ENCODE assay signal across 8 cellular contexts in the genomic region with DNA sequence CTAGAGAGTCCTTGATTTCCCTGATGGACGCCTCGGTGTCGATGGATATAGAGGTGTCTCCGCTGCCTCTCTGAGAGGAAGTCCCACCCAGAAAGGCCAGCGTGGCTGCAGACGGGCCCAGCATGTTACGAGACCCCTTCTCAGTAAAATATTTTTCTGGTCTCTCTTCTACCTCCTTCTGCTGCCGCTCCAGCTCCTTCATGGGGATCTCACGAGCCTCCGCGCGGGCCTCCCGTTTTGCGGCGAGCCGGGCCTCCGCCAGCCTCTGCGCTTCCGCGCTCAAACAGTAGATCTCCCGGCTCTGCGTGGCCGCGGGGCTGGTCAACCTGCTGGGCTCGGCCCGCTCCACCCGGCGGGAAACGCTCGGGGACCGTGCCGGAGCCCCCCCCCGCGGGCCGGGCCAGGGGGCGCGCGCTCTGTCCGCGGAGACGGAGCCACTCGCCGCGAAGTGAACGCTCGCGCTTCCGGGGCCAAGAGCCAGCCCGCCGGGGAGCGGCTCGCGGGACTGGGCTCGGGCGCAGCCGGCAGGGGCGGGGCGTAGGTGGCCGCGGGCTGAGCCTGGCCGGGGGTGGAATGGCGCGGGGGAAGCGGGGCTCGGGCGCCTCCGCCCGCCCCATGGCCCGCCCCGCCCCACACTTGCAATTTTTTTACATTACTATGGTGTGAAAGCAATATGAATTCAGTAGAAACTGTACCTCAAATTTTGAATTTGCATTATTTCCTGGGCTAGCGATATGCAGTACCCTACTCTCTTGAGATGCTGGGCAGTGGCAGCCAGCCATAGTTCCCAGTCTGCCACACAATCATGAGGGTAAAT. TPM values are rescaled to one million over a fixed set of nuclear protein-coding genes. Genes with fewer than 3 reads are reported as not detected.
A peak's percentile ranks its signal among the peaks of the same experiment; 100 is the strongest.
DNase-seq lines count a peak whose midpoint lies in the region; ATAC-seq and TF ChIP-seq lines count a peak whose summit lies in the region.

No MANE protein-coding gene starts in this region.

- H3K36me3 Mint-ChIP-seq in Calu3 (ENCODE audit: insufficient read depth, unreplicated experiment), result peaks cover 6% of the 10 kb centered on the region
- H3K36me3 Mint-ChIP-seq in activated naive CD4-positive, alpha-beta T cell treated with anti-CD3 and anti-CD28 coated beads, Interleukin-2, amount 10 ng/mL, durations not matched to agents 7 days and 5 days, result no peaks in the 10 kb centered on the region
- peaks cover 22% of the 10 kb centered on the region for H3K36me3 Mint-ChIP-seq in glutamatergic neuron (ENCODE audit: unreplicated experiment)
- peaks cover 13% of the 10 kb centered on the region for H3K36me3 Mint-ChIP-seq in osteocyte (ENCODE audit: unreplicated experiment)

- no peaks in the 10 kb centered on the region for H3K36me3 ChIP-seq in thoracic aorta

- intact Hi-C loops in Calu3 (cut with micrococcal nuclease; ENCODE audit: unreplicated experiment), result no loop called here

- H3K27ac Mint-ChIP-seq in Calu3 (ENCODE audit: unreplicated experiment), result no peak overlapping the region
- peak overlapping the region; percentile 37 for H3K27ac Mint-ChIP-seq in activated naive CD4-positive, alpha-beta T cell treated with anti-CD3 and anti-CD28 coated beads, Interleukin-2, amount 10 ng/mL, durations not matched to agents 7 days and 5 days
- H3K27ac Mint-ChIP-seq in glutamatergic neuron (ENCODE audit: unreplicated experiment), result peak overlapping the region; percentile 18
- peak overlapping the region; percentile 80 for H3K27ac Mint-ChIP-seq in osteocyte (ENCODE audit: unreplicated experiment)

- H3K9me3 Mint-ChIP-seq in Calu3 (ENCODE audit: low read depth, unreplicated experiment) (peaks cover 16% of the 10 kb centered on the region), glutamatergic neuron (ENCODE audit: unreplicated experiment) (peaks cover 7% of the 10 kb centered on the region), osteocyte (ENCODE audit: unreplicated experiment) (peaks cover 21% of the 10 kb centered on the region)
- H3K9me3 Mint-ChIP-seq in activated naive CD4-positive, alpha-beta T cell treated with anti-CD3 and anti-CD28 coated beads, Interleukin-2, amount 10 ng/mL, durations not matched to agents 7 days and 5 days, result peaks cover 8% of the 10 kb centered on the region

- H3K27me3 ChIP-seq in thoracic aorta (replicated peaks; ENCODE audit: insufficient read depth), result no peaks in the 10 kb centered on the region

- peaks cover 3% of the 10 kb centered on the region for H3K9me3 ChIP-seq in thoracic aorta

- H3K4me3 Mint-ChIP-seq in Calu3 (ENCODE audit: low read depth, unreplicated experiment) (peak overlapping the region; percentile 72), glutamatergic neuron (ENCODE audit: unreplicated experiment) (peak overlapping the region; percentile 81), osteocyte (ENCODE audit: unreplicated experiment) (peak overlapping the region; percentile 75)
- peak overlapping the region; percentile 69 for H3K4me3 Mint-ChIP-seq in activated naive CD4-positive, alpha-beta T cell treated with anti-CD3 and anti-CD28 coated beads, Interleukin-2, amount 10 ng/mL, durations not matched to agents 7 days and 5 days

- H3K27ac ChIP-seq in thoracic aorta, result peak overlapping the region; percentile 61 to 64

- H3K27me3 Mint-ChIP-seq in Calu3 (ENCODE audit: unreplicated experiment), result no peaks in the 10 kb centered on the region
- peaks cover 29% of the 10 kb centered on the region for H3K27me3 Mint-ChIP-seq in activated naive CD4-positive, alpha-beta T cell treated with anti-CD3 and anti-CD28 coated beads, Interleukin-2, amount 10 ng/mL, durations not matched to agents 7 days and 5 days
- H3K27me3 Mint-ChIP-seq in glutamatergic neuron (ENCODE audit: unreplicated experiment), result peaks cover 9% of the 10 kb centered on the region
- peaks cover 2% of the 10 kb centered on the region for H3K27me3 Mint-ChIP-seq in osteocyte (ENCODE audit: unreplicated experiment)

- DNase-seq in Calu3, result peak; percentile 92
- DNase-seq in SHP77 treated with DMSO at 0.1 percent for 48 hours (lab: John Stamatoyannopoulos, UW), result peak; percentile 51
- peak; percentile 80 for DNase-seq in activated naive CD4-positive, alpha-beta T cell treated with anti-CD3 and anti-CD28 coated beads, Interleukin-2, amount 10 ng/mL, durations not matched to agents 7 days and 5 days
- peak; percentile 82 for DNase-seq in glutamatergic neuron
- peak; percentile 89 for DNase-seq in osteocyte (ENCODE audit: extremely low spot score, unreplicated experiment)
- peak; percentile 11 for DNase-seq in thoracic aorta (ENCODE audit: low spot score)

- H3K4me3 ChIP-seq in thoracic aorta, result peak overlapping the region; percentile 94

- BruUV-seq in Calu3 (replicated peaks; lab: Mats Ljungman, UMichigan), result no TSS peak

- peak; percentile 91 for ATAC-seq in GM19455 (IDR thresholded peaks at IDR 0.05; ENCODE audit: unreplicated experiment)
- peak; percentile 51 for ATAC-seq in HG03575 (IDR thresholded peaks at IDR 0.05; ENCODE audit: extremely low read depth, insufficient number of reproducible peaks, low FRiP score, unreplicated experiment)
- ATAC-seq in thoracic aorta (ENCODE audit: insufficient number of reproducible peaks, low FRiP score, low read depth), result peak; percentile 82

- H3K4me1 ChIP-seq in thoracic aorta (ENCODE audit: control insufficient read depth in 1 of 2, low read depth in 2 of 2), result no peaks in the 10 kb centered on the region

- H3K4me1 Mint-ChIP-seq in Calu3 (ENCODE audit: low read depth, unreplicated experiment), result peaks cover 26% of the 10 kb centered on the region
- peaks cover 13% of the 10 kb centered on the region for H3K4me1 Mint-ChIP-seq in activated naive CD4-positive, alpha-beta T cell treated with anti-CD3 and anti-CD28 coated beads, Interleukin-2, amount 10 ng/mL, durations not matched to agents 7 days and 5 days
- peaks cover 9% of the 10 kb centered on the region for H3K4me1 Mint-ChIP-seq in glutamatergic neuron (ENCODE audit: low read depth, unreplicated experiment)
- H3K4me1 Mint-ChIP-seq in osteocyte (ENCODE audit: unreplicated experiment), result peaks cover 22% of the 10 kb centered on the region

- CTCF ChIA-PET in Calu3 (lab: Charles Lee), result interaction anchor here (0.6 kb wide), 1 partner anchor 145 kb away, joined by 5 read pairs; no protein-coding TSS in a partner anchor
- CTCF ChIA-PET in activated naive CD4-positive, alpha-beta T cell treated with anti-CD3 and anti-CD28 coated beads, Interleukin-2, amount 10 ng/mL, durations not matched to agents 7 days and 5 days (lab: Charles Lee), result no interaction called here

- no peak for TF ChIP-seq CTCF in Calu3 (IDR thresholded peaks at IDR 0.05; ENCODE audit: unreplicated experiment)
- TF ChIP-seq CTCF in glutamatergic neuron (IDR thresholded peaks at IDR 0.05; ENCODE audit: partially characterized antibody, unreplicated experiment), result no peak
- no peak for TF ChIP-seq CTCF in osteocyte (IDR thresholded peaks at IDR 0.05)
- no peak for TF ChIP-seq CTCF in thoracic aorta (IDR thresholded peaks at IDR 0.05)

RNA-seq across cellular contexts. Expression of gene KCNMB3, which starts 10.2 kb away (rescaled TPM):
- total RNA-seq in Calu3 (2022), result 4.6 and 6.4 TPM in 2 replicates
- 2.5 TPM for total RNA-seq in glutamatergic neuron (ENCODE audit: unreplicated experiment)
- 2.6 and 3.2 TPM in 2 replicates for total RNA-seq in osteocyte
- 10 to 100 TPM in 1 of 2 donors, 1 to 10 TPM in 1; 7.7 to 10.3 TPM for total RNA-seq in thoracic aorta

Comparison
In these comparisons a context has a peak if more than half of its experiments do, and no peak if none do; other contexts are left out.
1. Peak in every context shown above with its lines: DNase-seq, ATAC-seq, H3K4me3 ChIP-seq and H3K27ac ChIP-seq.
2. DNase-seq: peak in every context shown above with its lines; median percentile 92 in Calu3; 89 in osteocyte; 82 in glutamatergic neuron; 80 in activated naive CD4-positive, alpha-beta T cell treated with anti-CD3 and anti-CD28 coated beads, Interleukin-2, amount 10 ng/mL, durations not matched to agents 7 days and 5 days; 51 in SHP77 treated with DMSO at 0.1 percent for 48 hours; 11 in thoracic aorta.